Comparison of ENCODE assay signal across 28 cellular contexts in the genomic region with DNA sequence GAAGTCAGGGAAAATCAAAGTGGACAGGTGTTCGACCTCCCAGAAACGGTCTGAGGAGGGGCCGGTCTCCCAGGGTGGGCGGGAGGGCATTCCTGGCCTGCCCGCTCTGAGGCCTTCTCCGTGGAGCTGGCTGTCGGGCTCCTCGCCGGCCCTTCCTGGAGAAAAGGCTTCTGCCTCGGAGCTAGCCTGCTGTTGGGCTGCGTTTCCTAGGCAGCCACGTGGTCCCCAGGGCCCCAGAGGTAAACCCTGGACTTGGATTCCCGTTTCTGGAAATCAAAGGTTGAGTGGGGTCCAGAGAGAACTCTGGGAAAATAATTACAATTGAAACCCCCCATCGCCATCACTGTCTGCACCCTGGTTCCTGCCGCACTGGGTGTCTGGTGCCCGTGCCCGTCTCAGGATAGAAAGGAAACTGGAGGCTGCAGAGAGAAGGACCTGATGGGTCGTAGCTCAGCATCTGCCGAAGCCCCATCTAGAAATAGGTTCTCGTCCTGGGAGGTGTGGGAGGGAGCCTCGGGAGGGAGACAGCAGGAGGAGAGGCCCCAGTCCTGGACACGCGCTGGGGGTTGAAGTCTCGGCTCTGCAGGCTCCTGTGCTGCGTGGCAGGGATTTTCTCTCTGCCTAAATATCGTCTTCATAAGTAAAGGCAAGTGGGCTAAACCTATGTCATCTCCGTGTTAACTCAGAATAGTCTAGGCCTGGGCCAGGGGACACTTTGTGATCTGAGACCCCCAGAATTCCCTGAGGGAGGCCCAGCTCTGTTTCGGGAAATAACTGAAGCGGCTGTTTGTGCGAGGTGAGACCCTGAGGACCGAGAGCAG. TPM values are rescaled to one million over a fixed set of nuclear protein-coding genes. Genes with fewer than 3 reads are reported as not detected.
A peak's percentile ranks its signal among the peaks of the same experiment; 100 is the strongest.
DNase-seq lines count a peak whose midpoint lies in the region; ATAC-seq, FAIRE-seq and TF ChIP-seq lines count a peak whose summit lies in the region.
"Had no signal": no experiment of that assay in that cellular context is flagged by ENCODE, and none has a peak within 500 bp of the region (broad histone marks: within the 10 kb centered on the region; RNA-seq: fewer than 3 reads in every experiment).

No MANE protein-coding gene starts in this region.

- H3K36me3 ChIP-seq in kidney (ENCODE audit: control insufficient read depth in 1 of 2, insufficient read depth in 2 of 2, low read length in 2 of 2), result no peaks in the 10 kb centered on the region
- H3K36me3 ChIP-seq in osteoblast (ENCODE audit: insufficient read depth, low read length), result no peaks in the 10 kb centered on the region
- H3K36me3 ChIP-seq in upper lobe of right lung, result no peaks in the 10 kb centered on the region
- H3K36me3 ChIP-seq: esophagus squamous epithelium, gastrocnemius medialis had no signal

- H3K27me3 ChIP-seq in osteoblast (ENCODE audit: insufficient read depth, low read length) (peaks cover 3% of the 10 kb centered on the region), upper lobe of right lung (no peaks in the 10 kb centered on the region)
- H3K27me3 ChIP-seq: gastrocnemius medialis had no signal

- H3K36me3 Mint-ChIP-seq in T-helper 17 cell (ENCODE audit: low read depth), result peaks cover 2% of the 10 kb centered on the region

- H3K4me3 ChIP-seq in kidney (ENCODE audit: low read length in 2 of 2) (no peak overlapping the region), osteoblast (ENCODE audit: insufficient read depth, low read length) (no peak overlapping the region), upper lobe of right lung (no peak overlapping the region)
- H3K4me3 ChIP-seq: esophagus squamous epithelium, gastrocnemius medialis, GM12878, SK-N-MC, smooth muscle cell had no signal

- peaks cover 5% of the 10 kb centered on the region for H3K27me3 Mint-ChIP-seq in T-helper 17 cell

- TF ChIP-seq CTCF in kidney (IDR thresholded peaks at IDR 0.05; ENCODE audit: borderline replicate concordance, extremely low read depth, insufficient read depth) (no peak), osteoblast (IDR thresholded peaks at IDR 0.05; ENCODE audit: extremely low read depth, low read depth, low read length) (no peak), upper lobe of right lung (IDR thresholded peaks at IDR 0.05) (no peak)

- H3K27ac ChIP-seq in kidney (ENCODE audit: low read depth in 2 of 2, low read length in 2 of 2), result no peak overlapping the region
- H3K27ac ChIP-seq in osteoblast (ENCODE audit: low read depth, low read length), result no peak overlapping the region
- H3K27ac ChIP-seq in upper lobe of right lung, result no peak overlapping the region
- H3K27ac ChIP-seq in caudate nucleus (ENCODE audit: low read depth, low read length), result no peak overlapping the region
- H3K27ac ChIP-seq: esophagus squamous epithelium, gastrocnemius medialis, SK-N-MC had no signal

- ATAC-seq in T-helper 17 cell (no peak), upper lobe of right lung (no peak)
- ATAC-seq: gastrocnemius medialis; GM12878; naive thymus-derived CD4-positive, alpha-beta T cell; stimulated activated naive CD8-positive, alpha-beta T cell treated with anti-CD3 and anti-CD28 coated beads, Interleukin-15, Interleukin-2, amounts not matched to agents 100 U/mL and 50 U/mL, for 24 hours had no signal

- peaks cover 0 to 20% of the 10 kb centered on the region in 2 donors for H3K4me1 ChIP-seq in kidney (ENCODE audit: control insufficient read depth in 1 of 2, insufficient read depth in 1 of 2, low read depth in 1 of 2, low read length in 2 of 2)
- H3K4me1 ChIP-seq in osteoblast (ENCODE audit: insufficient read depth, low read length), result peaks cover 16% of the 10 kb centered on the region
- peaks cover 10% of the 10 kb centered on the region for H3K4me1 ChIP-seq in upper lobe of right lung

- H3K79me2 ChIP-seq in osteoblast (ENCODE audit: insufficient read depth, low read length), result no peaks in the 10 kb centered on the region

- H4K20me1 ChIP-seq in osteoblast (ENCODE audit: insufficient read depth, low read length), result no peaks in the 10 kb centered on the region

- peaks cover 12% of the 10 kb centered on the region for H3K4me1 Mint-ChIP-seq in T-helper 17 cell

- no peak for FAIRE-seq in kidney (lab: Jason Lieb, UNC)
- FAIRE-seq: GM12878 had no signal

- no peak overlapping the region for H3K9ac ChIP-seq in kidney (ENCODE audit: low read length in 2 of 2)

- peak overlapping the region; percentile 66 for H3K4me3 Mint-ChIP-seq in T-helper 17 cell
- H3K4me3 Mint-ChIP-seq: activated naive CD8-positive, alpha-beta T cell treated with anti-CD3 and anti-CD28 coated beads, Interleukin-2, amount 10 ng/mL, durations not matched to agents 7 days and 5 days; activated T-helper 1 cell treated with anti-CD3 and anti-CD28 coated beads, Interleukin-12 subunit alpha, Interleukin-12 subunit beta, Interleukin-2, Interleukin-4 antibody, amounts not matched to agents 30 ng/mL and 10 ng/mL and 1 ng/mL, durations not matched to agents 14 hours and 24 hours and 36 hours; HFFc6; T-helper 2 cell treated with Interferon-gamma antibody and Interleukin-4, amounts not matched to agents 5 μg/mL and 100 μg/mL, for 36 hours had no signal

- H3K4me2 ChIP-seq in osteoblast (ENCODE audit: insufficient read depth, low read length), result no peak overlapping the region
- H3K4me2 ChIP-seq: smooth muscle cell had no signal

- peak; percentile 38 for DNase-seq in activated CD8-positive, alpha-beta memory T cell treated with anti-CD3 and anti-CD28 coated beads, Interleukin-2, amount 50 U/mL, for 48 hours
- DNase-seq in activated CD8-positive, alpha-beta memory T cell treated with anti-CD3 and anti-CD28 coated beads, Interleukin-2, amount 50 U/mL, for 4 hours, result no peak
- DNase-seq in T-helper 17 cell (no peak), kidney (peak; percentile 56), osteoblast (ENCODE audit: insufficient read length, low spot score, missing footprints) (peak; percentile 45), UCSD-AML1 (lab: John Stamatoyannopoulos, UW; ENCODE audit: unreplicated experiment) (no peak), upper lobe of right lung (no peak), caudate nucleus (lab: John Stamatoyannopoulos, UW) (no peak)
- DNase-seq: 8988T; activated naive CD8-positive, alpha-beta T cell treated with anti-CD3 and anti-CD28 coated beads, Interleukin-2, amount 10 ng/mL, durations not matched to agents 7 days and 5 days; COR-L47; DND-41; esophagus squamous epithelium; gastrocnemius medialis; HFFc6; Karpas-422; mesendoderm; naive thymus-derived CD4-positive, alpha-beta T cell; NCI-H1694 treated with DMSO at 0.1 percent for 48 hours; NCI-H69; RPMI8226; stimulated activated CD4-positive, alpha-beta T cell treated with anti-CD3 and anti-CD28 coated beads, Interleukin-2, amount 100 ng/mL, for 48 hours; stimulated activated naive CD8-positive, alpha-beta T cell treated with anti-CD3 and anti-CD28 coated beads, Interleukin-15, Interleukin-2, amounts not matched to agents 100 U/mL and 50 U/mL, for 24 hours had no signal

- intact Hi-C loops in kidney (cut with DNase I) (no loop called here), upper lobe of right lung (cut with DNase I) (no loop called here)

- H3K27ac Mint-ChIP-seq in T-helper 17 cell, result no peak overlapping the region
- H3K27ac Mint-ChIP-seq: activated naive CD8-positive, alpha-beta T cell treated with anti-CD3 and anti-CD28 coated beads, Interleukin-2, amount 10 ng/mL, durations not matched to agents 7 days and 5 days; activated T-helper 1 cell treated with anti-CD3 and anti-CD28 coated beads, Interleukin-12 subunit alpha, Interleukin-12 subunit beta, Interleukin-2, Interleukin-4 antibody, amounts not matched to agents 30 ng/mL and 10 ng/mL and 1 ng/mL, durations not matched to agents 14 hours and 24 hours and 36 hours; HFFc6; T-helper 2 cell treated with Interferon-gamma antibody and Interleukin-4, amounts not matched to agents 5 μg/mL and 100 μg/mL, for 36 hours had no signal

- H2AFZ ChIP-seq in osteoblast (ENCODE audit: low read length), result no peak overlapping the region

- H3K9me3 ChIP-seq in T-helper 17 cell (ENCODE audit: control insufficient read depth, low read length, poor library complexity, severe bottlenecking), result no peaks in the 10 kb centered on the region
- no peaks in the 10 kb centered on the region for H3K9me3 ChIP-seq in kidney (ENCODE audit: control insufficient read depth in 1 of 2, low read length in 2 of 2)
- no peaks in the 10 kb centered on the region for H3K9me3 ChIP-seq in osteoblast (ENCODE audit: low read depth, low read length)
- no peaks in the 10 kb centered on the region for H3K9me3 ChIP-seq in upper lobe of right lung
- H3K9me3 ChIP-seq: esophagus squamous epithelium, gastrocnemius medialis had no signal

RNA-seq across cellular contexts. Expression of a gene that starts 7.7 kb away (rescaled TPM):
- total RNA-seq in T-helper 17 cell, result not detected
- total RNA-seq in kidney, result not detected
- 20.0 TPM for polyA plus RNA-seq in kidney (ENCODE audit: insufficient read depth, low read depth, low replicate concordance)
- total RNA-seq in osteoblast, result not detected in 2 replicates
- total RNA-seq in upper lobe of right lung, result not detected
- total RNA-seq: activated naive CD8-positive, alpha-beta T cell treated with anti-CD3 and anti-CD28 coated beads, Interleukin-2, amount 10 ng/mL, durations not matched to agents 7 days and 5 days; activated T-helper 1 cell treated with anti-CD3 and anti-CD28 coated beads, Interleukin-12 subunit alpha, Interleukin-12 subunit beta, Interleukin-2, Interleukin-4 antibody, amounts not matched to agents 30 ng/mL and 10 ng/mL and 1 ng/mL, durations not matched to agents 14 hours and 24 hours and 36 hours; esophagus squamous epithelium; gastrocnemius medialis; GM12878; HFFc6; smooth muscle cell had no signal
- polyA plus RNA-seq: naive thymus-derived CD4-positive, alpha-beta T cell; smooth muscle cell had no signal

RNA-seq across cellular contexts. Expression of a gene that starts 28.2 kb away (rescaled TPM):
- total RNA-seq in T-helper 17 cell, result not detected
- total RNA-seq in kidney, result 5.1 TPM
- polyA plus RNA-seq in kidney (ENCODE audit: insufficient read depth, low read depth, low replicate concordance), result 6.8 TPM
- total RNA-seq in osteoblast, result 0.29 TPM in 1 of 2 replicates, not detected in the other
- total RNA-seq in upper lobe of right lung, result 7.9 TPM
- total RNA-seq: activated naive CD8-positive, alpha-beta T cell treated with anti-CD3 and anti-CD28 coated beads, Interleukin-2, amount 10 ng/mL, durations not matched to agents 7 days and 5 days; activated T-helper 1 cell treated with anti-CD3 and anti-CD28 coated beads, Interleukin-12 subunit alpha, Interleukin-12 subunit beta, Interleukin-2, Interleukin-4 antibody, amounts not matched to agents 30 ng/mL and 10 ng/mL and 1 ng/mL, durations not matched to agents 14 hours and 24 hours and 36 hours; GM12878; naive thymus-derived CD4-positive, alpha-beta T cell had no signal
- polyA plus RNA-seq: GM12878; naive thymus-derived CD4-positive, alpha-beta T cell had no signal

RNA-seq across cellular contexts. Expression of a gene that starts 45.2 kb away (rescaled TPM):
- total RNA-seq in T-helper 17 cell, result not detected
- total RNA-seq in kidney, result 0.16 TPM
- polyA plus RNA-seq in kidney (ENCODE audit: insufficient read depth, low read depth, low replicate concordance), result 0.52 TPM
- under 0.01 TPM in 1 of 2 replicates, not detected in the other for total RNA-seq in osteoblast
- total RNA-seq in upper lobe of right lung, result 0.61 TPM
- total RNA-seq: activated T-helper 1 cell treated with anti-CD3 and anti-CD28 coated beads, Interleukin-12 subunit alpha, Interleukin-12 subunit beta, Interleukin-2, Interleukin-4 antibody, amounts not matched to agents 30 ng/mL and 10 ng/mL and 1 ng/mL, durations not matched to agents 14 hours and 24 hours and 36 hours; esophagus squamous epithelium; GM12878; HFFc6 had no signal
- polyA plus RNA-seq: GM12878; naive thymus-derived CD4-positive, alpha-beta T cell had no signal

RNA-seq across cellular contexts. Expression of a gene that starts 57.7 kb away (rescaled TPM):
- total RNA-seq in T-helper 17 cell, result 10 to 100 TPM; 31.3 to 47.9 TPM
- total RNA-seq in kidney, result 34.9 TPM
- polyA plus RNA-seq in kidney (ENCODE audit: insufficient read depth, low read depth, low replicate concordance), result 22.9 TPM
- total RNA-seq in osteoblast, result 48.5 and 55.4 TPM in 2 replicates
- total RNA-seq in upper lobe of right lung, result 41.5 TPM

RNA-seq across cellular contexts. Expression of a gene that starts 58.7 kb away (rescaled TPM):
- total RNA-seq in T-helper 17 cell, result 10 to 100 TPM; 78.3 to 80.2 TPM
- total RNA-seq in kidney, result 62.5 TPM
- polyA plus RNA-seq in kidney (ENCODE audit: insufficient read depth, low read depth, low replicate concordance), result 26.5 TPM
- 128 TPM in 2 replicates for total RNA-seq in osteoblast
- 57.0 TPM for total RNA-seq in upper lobe of right lung

Comparison
In these comparisons a context has a peak if more than half of its experiments do, and no peak if none do; other contexts are left out.
1. DNase-seq: peak in activated CD8-positive, alpha-beta memory T cell treated with anti-CD3 and anti-CD28 coated beads, Interleukin-2, amount 50 U/mL, for 48 hours (single experiment), kidney (single experiment) and osteoblast (single experiment); none in activated CD8-positive, alpha-beta memory T cell treated with anti-CD3 and anti-CD28 coated beads, Interleukin-2, amount 50 U/mL, for 4 hours (single experiment), T-helper 17 cell (0 of 3), UCSD-AML1 (single experiment), upper lobe of right lung (single experiment) and caudate nucleus (0 of 61).